16 cellular contexts compared by ENCODE assay signal in genomic region chr6:6557871-6558270, GRCh38.
DNase-seq lines count a peak whose midpoint lies in the region; ATAC-seq lines count a peak whose summit lies in the region.
"Had no signal": no experiment of that assay in that cellular context is flagged by ENCODE, and none has a peak within 500 bp of the region (broad histone marks: within the 10 kb centered on the region; RNA-seq: fewer than 3 reads in every experiment).

No MANE protein-coding gene starts in this region.

- H3K36me3 ChIP-seq in SK-N-MC (ENCODE audit: insufficient read depth, low read length) = no peaks in the 10 kb centered on the region

- H3K4me3 Mint-ChIP-seq in stimulated activated naive CD8-positive, alpha-beta T cell treated with anti-CD3 and anti-CD28 coated beads, Interleukin-15, amount 100 ng/mL, for 72 hours = peak overlapping the region in 1 of 2 donors; percentile 13

- H3K27ac Mint-ChIP-seq in stimulated activated naive CD8-positive, alpha-beta T cell treated with anti-CD3 and anti-CD28 coated beads, Interleukin-15, amount 100 ng/mL, for 72 hours = peak overlapping the region; percentile 16 to 20

- no peaks in the 10 kb centered on the region for H3K27me3 Mint-ChIP-seq in stimulated activated naive CD8-positive, alpha-beta T cell treated with anti-CD3 and anti-CD28 coated beads, Interleukin-15, amount 100 ng/mL, for 72 hours

- peaks cover 7 to 8% of the 10 kb centered on the region in 2 donors for H3K9me3 Mint-ChIP-seq in stimulated activated naive CD8-positive, alpha-beta T cell treated with anti-CD3 and anti-CD28 coated beads, Interleukin-15, amount 100 ng/mL, for 72 hours

- H3K4me1 Mint-ChIP-seq in stimulated activated naive CD8-positive, alpha-beta T cell treated with anti-CD3 and anti-CD28 coated beads, Interleukin-15, amount 100 ng/mL, for 72 hours = peaks cover 76% of the 10 kb centered on the region

- peak overlapping the region; percentile 54 for H3K9ac ChIP-seq in SK-N-MC (ENCODE audit: insufficient read length)
- H3K9ac ChIP-seq: SK-N-SH had no signal

- no peak for DNase-seq in stimulated activated naive CD8-positive, alpha-beta T cell treated with anti-CD3 and anti-CD28 coated beads, Interleukin-15, amount 100 ng/mL, for 72 hours
- no peak for DNase-seq in stimulated activated naive CD8-positive, alpha-beta T cell treated with anti-CD3 and anti-CD28 coated beads, Interleukin-15, Interleukin-2, amounts not matched to agents 100 U/mL and 50 U/mL, for 24 hours
- DNase-seq in SK-N-MC (ENCODE audit: low read depth, low spot score) (no peak), iris pigment epithelial cell (ENCODE audit: low read depth) (peak; percentile 11), AG08395 (ENCODE audit: low spot score) (no peak)
- DNase-seq: COR-L47, EL, H7, MM.1S, NCI-H1436, NCI-H2081, NCI-H524 treated with DMSO at 0.1 percent for 48 hours, Right ventricle myocardium superior, SK-N-SH had no signal

- no peaks in the 10 kb centered on the region for H3K9me3 ChIP-seq in SK-N-MC (ENCODE audit: low read depth, low read length)
- H3K9me3 ChIP-seq: SK-N-SH had no signal

- H3K27ac ChIP-seq in SK-N-MC = peak overlapping the region; percentile 88

- H3K4me3 ChIP-seq in SK-N-MC = no peak overlapping the region

- ATAC-seq in stimulated activated naive CD8-positive, alpha-beta T cell treated with anti-CD3 and anti-CD28 coated beads, Interleukin-15, amount 100 ng/mL, for 72 hours = no peak
- ATAC-seq in stimulated activated naive CD8-positive, alpha-beta T cell treated with anti-CD3 and anti-CD28 coated beads, Interleukin-15, Interleukin-2, amounts not matched to agents 100 U/mL and 50 U/mL, for 24 hours = no peak
- ATAC-seq in GM21723 (IDR thresholded peaks at IDR 0.05; ENCODE audit: unreplicated experiment) (no peak), GM19035 (IDR thresholded peaks at IDR 0.05; ENCODE audit: unreplicated experiment) (no peak)
